19 cellular contexts compared by ENCODE assay signal in the genomic region with DNA sequence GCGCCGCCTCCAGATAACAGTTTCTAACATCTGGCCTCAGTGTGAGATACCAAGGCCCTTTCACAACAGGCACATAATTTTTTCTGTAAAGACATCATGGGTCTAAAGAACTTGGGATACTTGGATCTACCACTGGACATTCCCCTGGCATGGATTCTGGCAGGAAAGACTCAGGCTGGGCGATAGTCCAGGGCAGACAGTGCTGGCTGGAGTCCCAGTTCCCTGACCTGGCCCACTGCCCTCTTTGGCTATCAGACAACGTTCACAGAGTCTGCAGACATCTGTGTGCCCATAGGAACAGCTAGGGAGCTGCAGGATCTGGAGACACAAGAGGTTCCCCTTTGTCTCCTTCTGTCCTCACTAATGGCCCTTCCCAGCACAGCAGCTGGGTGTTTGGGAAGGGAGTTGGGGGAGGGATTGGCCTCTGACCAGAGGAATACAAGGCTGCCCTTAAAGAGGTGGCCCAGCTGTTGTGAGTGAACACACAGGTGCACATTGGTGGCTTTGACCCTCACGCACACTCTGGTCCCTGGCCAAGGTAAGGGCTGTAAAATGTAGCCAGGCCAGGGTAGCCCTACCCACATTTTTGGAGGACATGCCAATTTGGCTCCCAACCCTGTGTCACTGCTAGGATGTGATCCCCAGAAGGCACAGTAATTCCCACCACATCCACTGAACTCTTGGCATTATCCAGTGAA.
DNase-seq lines count a peak whose midpoint lies in the region; ATAC-seq, FAIRE-seq and TF ChIP-seq lines count a peak whose summit lies in the region.
"Had no signal": no experiment of that assay in that cellular context is flagged by ENCODE, and none has a peak within 500 bp of the region (broad histone marks: within the 10 kb centered on the region; RNA-seq: fewer than 3 reads in every experiment).

No MANE protein-coding gene starts in this region.

- intact Hi-C loops in right cardiac atrium (cut with DNase I), result no loop called here
- intact Hi-C loops in psoas muscle (cut with DNase I), result no loop called here

- peaks cover 18% of the 10 kb centered on the region for H3K27me3 Mint-ChIP-seq in astrocyte (ENCODE audit: low read depth, unreplicated experiment)

- H3K36me3 Mint-ChIP-seq in astrocyte (ENCODE audit: low read depth, unreplicated experiment), result no peaks in the 10 kb centered on the region
- H3K36me3 Mint-ChIP-seq: activated naive CD8-positive, alpha-beta T cell had no signal

- no peaks in the 10 kb centered on the region for H3K27me3 ChIP-seq in astrocyte (ENCODE audit: insufficient read depth, low read length)
- no peaks in the 10 kb centered on the region for H3K27me3 ChIP-seq in right cardiac atrium (ENCODE audit: control insufficient read depth, insufficient read depth)
- H3K27me3 ChIP-seq in psoas muscle (ENCODE audit: insufficient read depth in 3 of 3, low read length in 2 of 3), result peaks cover 0 to 16% (median 0%) of the 10 kb centered on the region in 3 donors
- H3K27me3 ChIP-seq: tibial nerve had no signal

- no peak overlapping the region for H3K4me3 Mint-ChIP-seq in astrocyte (ENCODE audit: unreplicated experiment)
- H3K4me3 Mint-ChIP-seq: activated naive CD8-positive, alpha-beta T cell had no signal

- H2AFZ ChIP-seq in astrocyte (ENCODE audit: low read depth, low read length), result no peak overlapping the region

- TF ChIP-seq CTCF in astrocyte (IDR thresholded peaks at IDR 0.05; ENCODE audit: insufficient read depth, low read depth, low read length) (no peak), psoas muscle (IDR thresholded peaks at IDR 0.05) (no peak)

- no peaks in the 10 kb centered on the region for H3K9me3 Mint-ChIP-seq in astrocyte (ENCODE audit: unreplicated experiment)

- H3K4me3 ChIP-seq in astrocyte (ENCODE audit: insufficient read depth, low read depth, low read length) (no peak overlapping the region), right cardiac atrium (ENCODE audit: low read length) (no peak overlapping the region), psoas muscle (no peak overlapping the region)
- H3K4me3 ChIP-seq: tibial nerve had no signal

- no peaks in the 10 kb centered on the region for H4K20me1 ChIP-seq in astrocyte (ENCODE audit: insufficient read depth, low read length)

- no peaks in the 10 kb centered on the region for H3K4me1 Mint-ChIP-seq in astrocyte (ENCODE audit: low read depth, unreplicated experiment)

- H3K27ac Mint-ChIP-seq in astrocyte (ENCODE audit: unreplicated experiment), result no peak overlapping the region
- H3K27ac Mint-ChIP-seq: activated naive CD8-positive, alpha-beta T cell had no signal

- H3K79me2 ChIP-seq in astrocyte (ENCODE audit: insufficient read depth, low read length), result no peaks in the 10 kb centered on the region

- H3K9ac ChIP-seq in astrocyte (ENCODE audit: low read length), result no peak overlapping the region

- DNase-seq in EL (peak; percentile 6), astrocyte (ENCODE audit: low read depth) (peak; percentile 31), right cardiac atrium (peak; percentile 26 to 69 (median 66)), psoas muscle (no peak)
- DNase-seq: activated CD4-positive, alpha-beta T cell treated with anti-CD3 and anti-CD28 coated beads for 4 hours; DMS 273 treated with DMSO at 0.1 percent for 48 hours; NCI-H1048; NCI-H2171 treated with DMSO at 0.1 percent for 48 hours; retina; SIG-M5; stimulated activated CD4-positive, alpha-beta T cell treated with anti-CD3 and anti-CD28 coated beads, Interleukin-2, amount 100 ng/mL, for 24 hours had no signal

- no peaks in the 10 kb centered on the region for H3K4me1 ChIP-seq in astrocyte (ENCODE audit: insufficient read depth, low read length)
- no peaks in the 10 kb centered on the region for H3K4me1 ChIP-seq in right cardiac atrium (ENCODE audit: control insufficient read depth, insufficient read depth, low read length)
- H3K4me1 ChIP-seq in psoas muscle, result no peaks in the 10 kb centered on the region
- H3K4me1 ChIP-seq: tibial nerve had no signal

- peak; percentile 50 for FAIRE-seq in astrocyte (lab: Jason Lieb, UNC)
- FAIRE-seq: GM18507 had no signal

- WGBS in right cardiac atrium, result 19% methylated on average over 5 of the region's 5 CpGs
- 19 to 26% (median 23%) methylated on average over 5 of the region's 5 CpGs for WGBS in psoas muscle, 3 donors

- no peaks in the 10 kb centered on the region for H3K36me3 ChIP-seq in astrocyte (ENCODE audit: insufficient read depth, low read length)
- H3K36me3 ChIP-seq in psoas muscle (ENCODE audit: insufficient read depth in 1 of 2, low read depth in 1 of 2), result no peaks in the 10 kb centered on the region
- H3K36me3 ChIP-seq: tibial nerve had no signal

- H3K9me3 ChIP-seq in astrocyte (ENCODE audit: insufficient read depth, low read depth, low read length) (no peaks in the 10 kb centered on the region), right cardiac atrium (ENCODE audit: control insufficient read depth, low read length) (no peaks in the 10 kb centered on the region), psoas muscle (no peaks in the 10 kb centered on the region)
- H3K9me3 ChIP-seq: tibial nerve had no signal

- ATAC-seq in right cardiac atrium (peak; percentile 86 to 93), psoas muscle (peak; percentile 25 to 72 (median 56)), esophagus mucosa (no peak), HG03432 (IDR thresholded peaks at IDR 0.05; ENCODE audit: unreplicated experiment) (no peak), SK-N-SH treated with all-trans-retinoic acid at 6 μM for 48 hours (no peak), HG02973 (IDR thresholded peaks at IDR 0.05; ENCODE audit: unreplicated experiment) (no peak)

- no peak overlapping the region for H3K4me2 ChIP-seq in astrocyte (ENCODE audit: low read length)

- no peak overlapping the region for H3K27ac ChIP-seq in astrocyte (ENCODE audit: low read depth, low read length)
- no peak overlapping the region for H3K27ac ChIP-seq in right cardiac atrium (ENCODE audit: low read length)
- H3K27ac ChIP-seq in psoas muscle, result no peak overlapping the region
- H3K27ac ChIP-seq: epithelial cell of prostate, tibial nerve had no signal

TF ChIP-seq in SK-N-SH treated with all-trans-retinoic acid at 6 μM for 48 hours, 23 proteins besides CTCF, POLR2A, EP300 and RAD21 (continues in another document):
- TF ChIP-seq, protein P1, sequence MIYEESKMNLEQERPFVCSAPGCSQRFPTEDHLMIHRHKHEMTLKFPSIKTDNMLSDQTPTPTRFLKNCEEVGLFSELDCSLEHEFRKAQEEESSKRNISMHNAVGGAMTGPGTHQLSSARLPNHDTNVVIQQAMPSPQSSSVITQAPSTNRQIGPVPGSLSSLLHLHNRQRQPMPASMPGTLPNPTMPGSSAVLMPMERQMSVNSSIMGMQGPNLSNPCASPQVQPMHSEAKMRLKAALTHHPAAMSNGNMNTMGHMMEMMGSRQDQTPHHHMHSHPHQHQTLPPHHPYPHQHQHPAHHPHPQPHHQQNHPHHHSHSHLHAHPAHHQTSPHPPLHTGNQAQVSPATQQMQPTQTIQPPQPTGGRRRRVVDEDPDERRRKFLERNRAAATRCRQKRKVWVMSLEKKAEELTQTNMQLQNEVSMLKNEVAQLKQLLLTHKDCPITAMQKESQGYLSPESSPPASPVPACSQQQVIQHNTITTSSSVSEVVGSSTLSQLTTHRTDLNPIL (CRISPR knock-in tag; IDR thresholded peaks at IDR 0.05; ENCODE audit: low read depth), result no peak
- TF ChIP-seq ZFP30 (CRISPR knock-in tag; IDR thresholded peaks at IDR 0.05), result no peak
- TF ChIP-seq, protein P2, sequence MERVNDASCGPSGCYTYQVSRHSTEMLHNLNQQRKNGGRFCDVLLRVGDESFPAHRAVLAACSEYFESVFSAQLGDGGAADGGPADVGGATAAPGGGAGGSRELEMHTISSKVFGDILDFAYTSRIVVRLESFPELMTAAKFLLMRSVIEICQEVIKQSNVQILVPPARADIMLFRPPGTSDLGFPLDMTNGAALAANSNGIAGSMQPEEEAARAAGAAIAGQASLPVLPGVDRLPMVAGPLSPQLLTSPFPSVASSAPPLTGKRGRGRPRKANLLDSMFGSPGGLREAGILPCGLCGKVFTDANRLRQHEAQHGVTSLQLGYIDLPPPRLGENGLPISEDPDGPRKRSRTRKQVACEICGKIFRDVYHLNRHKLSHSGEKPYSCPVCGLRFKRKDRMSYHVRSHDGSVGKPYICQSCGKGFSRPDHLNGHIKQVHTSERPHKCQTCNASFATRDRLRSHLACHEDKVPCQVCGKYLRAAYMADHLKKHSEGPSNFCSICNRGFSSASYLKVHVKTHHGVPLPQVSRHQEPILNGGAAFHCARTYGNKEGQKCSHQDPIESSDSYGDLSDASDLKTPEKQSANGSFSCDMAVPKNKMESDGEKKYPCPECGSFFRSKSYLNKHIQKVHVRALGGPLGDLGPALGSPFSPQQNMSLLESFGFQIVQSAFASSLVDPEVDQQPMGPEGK (CRISPR knock-in tag; IDR thresholded peaks at IDR 0.05; ENCODE audit: borderline replicate concordance), result no peak
- no peak for TF ChIP-seq GLIS3 (CRISPR knock-in tag; IDR thresholded peaks at IDR 0.05)
- TF ChIP-seq, protein P3, sequence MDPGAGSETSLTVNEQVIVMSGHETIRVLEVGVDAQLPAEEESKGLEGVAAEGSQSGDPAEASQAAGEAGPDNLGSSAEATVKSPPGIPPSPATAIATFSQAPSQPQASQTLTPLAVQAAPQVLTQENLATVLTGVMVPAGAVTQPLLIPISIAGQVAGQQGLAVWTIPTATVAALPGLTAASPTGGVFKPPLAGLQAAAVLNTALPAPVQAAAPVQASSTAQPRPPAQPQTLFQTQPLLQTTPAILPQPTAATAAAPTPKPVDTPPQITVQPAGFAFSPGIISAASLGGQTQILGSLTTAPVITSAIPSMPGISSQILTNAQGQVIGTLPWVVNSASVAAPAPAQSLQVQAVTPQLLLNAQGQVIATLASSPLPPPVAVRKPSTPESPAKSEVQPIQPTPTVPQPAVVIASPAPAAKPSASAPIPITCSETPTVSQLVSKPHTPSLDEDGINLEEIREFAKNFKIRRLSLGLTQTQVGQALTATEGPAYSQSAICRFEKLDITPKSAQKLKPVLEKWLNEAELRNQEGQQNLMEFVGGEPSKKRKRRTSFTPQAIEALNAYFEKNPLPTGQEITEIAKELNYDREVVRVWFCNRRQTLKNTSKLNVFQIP (CRISPR knock-in tag; IDR thresholded peaks at IDR 0.05; ENCODE audit: borderline replicate concordance, low read depth), result no peak
- no peak for TF ChIP-seq ZNF8 (CRISPR knock-in tag; IDR thresholded peaks at IDR 0.05)
- TF ChIP-seq, protein P4, sequence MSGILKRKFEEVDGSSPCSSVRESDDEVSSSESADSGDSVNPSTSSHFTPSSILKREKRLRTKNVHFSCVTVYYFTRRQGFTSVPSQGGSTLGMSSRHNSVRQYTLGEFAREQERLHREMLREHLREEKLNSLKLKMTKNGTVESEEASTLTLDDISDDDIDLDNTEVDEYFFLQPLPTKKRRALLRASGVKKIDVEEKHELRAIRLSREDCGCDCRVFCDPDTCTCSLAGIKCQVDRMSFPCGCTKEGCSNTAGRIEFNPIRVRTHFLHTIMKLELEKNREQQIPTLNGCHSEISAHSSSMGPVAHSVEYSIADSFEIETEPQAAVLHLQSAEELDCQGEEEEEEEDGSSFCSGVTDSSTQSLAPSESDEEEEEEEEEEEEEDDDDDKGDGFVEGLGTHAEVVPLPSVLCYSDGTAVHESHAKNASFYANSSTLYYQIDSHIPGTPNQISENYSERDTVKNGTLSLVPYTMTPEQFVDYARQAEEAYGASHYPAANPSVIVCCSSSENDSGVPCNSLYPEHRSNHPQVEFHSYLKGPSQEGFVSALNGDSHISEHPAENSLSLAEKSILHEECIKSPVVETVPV (CRISPR knock-in tag; IDR thresholded peaks at IDR 0.05), result no peak
- TF ChIP-seq OSR1 (CRISPR knock-in tag; IDR thresholded peaks at IDR 0.05), result no peak

Comparison
In these comparisons a context has a peak if more than half of its experiments do, and no peak if none do; other contexts are left out.
1. DNase-seq: peak in EL (single experiment), astrocyte (single experiment) and right cardiac atrium (3 of 3); none in psoas muscle (0 of 2).
2. ATAC-seq: peak in right cardiac atrium (2 of 2) and psoas muscle (4 of 4); none in esophagus mucosa (single experiment), HG03432 (single experiment), SK-N-SH treated with all-trans-retinoic acid at 6 μM for 48 hours (single experiment) and HG02973 (single experiment).